In genomic region chr12:46938071-46938678, GRCh38 we compare ENCODE assay signal across 2 cellular contexts.
TF ChIP-seq lines count a peak whose summit lies in the region.

No MANE protein-coding gene starts in this region.

TF ChIP-seq in H1, 55 proteins besides CTCF, POLR2A, EP300 and RAD21 (continued from another document):
- TF ChIP-seq BACH1 (IDR thresholded peaks at IDR 0.05; ENCODE audit: low read length): no peak
- no peak for TF ChIP-seq HDAC6 (IDR thresholded peaks at IDR 0.05; ENCODE audit: low read depth, low read length)
- no peak for TF ChIP-seq CEBPB (IDR thresholded peaks at IDR 0.05; ENCODE audit: low read depth, low read length)
- TF ChIP-seq CHD7 (IDR thresholded peaks at IDR 0.05; ENCODE audit: insufficient replicate concordance, low read length): no peak
- TF ChIP-seq CBX5 (IDR thresholded peaks at IDR 0.05; ENCODE audit: low read depth, low read length): no peak
- TF ChIP-seq SIRT6 (IDR thresholded peaks at IDR 0.05; ENCODE audit: low read length): no peak
- TF ChIP-seq BRCA1 (IDR thresholded peaks at IDR 0.05; ENCODE audit: low read depth, low read length): no peak
- TF ChIP-seq E2F6 (IDR thresholded peaks at IDR 0.05): no peak
- no peak for TF ChIP-seq SIX5 (IDR thresholded peaks at IDR 0.05; ENCODE audit: low read depth, low read length)

TF ChIP-seq in liver, 16 proteins besides CTCF, POLR2A, EP300 and RAD21 (continued from another document):
- TF ChIP-seq REST (IDR thresholded peaks at IDR 0.05): peak; percentile 82
- TF ChIP-seq FOXA2 (IDR thresholded peaks at IDR 0.05): peak; percentile 75
- peak; percentile 97 for TF ChIP-seq HNF4G (IDR thresholded peaks at IDR 0.05)
- no peak for TF ChIP-seq GABPA (IDR thresholded peaks at IDR 0.05 in 1 of 2, conservative IDR thresholded peaks at IDR 0.05 in 1 of 2)
- TF ChIP-seq EGR1 (IDR thresholded peaks at IDR 0.05; ENCODE audit: low read depth in 2 of 2): peak in 1 of 2 donors; percentile 56
- peak; percentile 95 for TF ChIP-seq SP1 (IDR thresholded peaks at IDR 0.05)
- peak; percentile 66 for TF ChIP-seq TAF1 (conservative IDR thresholded peaks at IDR 0.05)
- TF ChIP-seq RXRA (IDR thresholded peaks at IDR 0.05): peak; percentile 99
- peak; percentile 62 for TF ChIP-seq YY1 (IDR thresholded peaks at IDR 0.05)
- peak; percentile 80 for TF ChIP-seq ZBTB33 (IDR thresholded peaks at IDR 0.05)
- peak; percentile 99 to 100 for TF ChIP-seq HNF4A (conservative IDR thresholded peaks at IDR 0.05)
- TF ChIP-seq JUND (IDR thresholded peaks at IDR 0.05): peak; percentile 58 to 80
TF ChIP-seq in liver: peak in this region for 15.
